ENCODE assay signal across 15 cellular contexts in genomic region chr4:154471032-154471431, GRCh38. TPM values are rescaled to one million over a fixed set of nuclear protein-coding genes. Genes with fewer than 3 reads are reported as not detected.
DNase-seq lines count a peak whose midpoint lies in the region; ATAC-seq and TF ChIP-seq lines count a peak whose summit lies in the region.
"Had no signal": no experiment of that assay in that cellular context is flagged by ENCODE, and none has a peak within 500 bp of the region (broad histone marks: within the 10 kb centered on the region; RNA-seq: fewer than 3 reads in every experiment).

No MANE protein-coding gene starts in this region.

- DNase-seq in WERI-Rb-1 = no peak
- DNase-seq in osteoblast (ENCODE audit: insufficient read length, low spot score, missing footprints) = no peak
- no peak for DNase-seq in stimulated activated CD8-positive, alpha-beta memory T cell treated with anti-CD3 and anti-CD28 coated beads, Interleukin-4, amount 100 ng/mL, for 48 hours
- DNase-seq in BE2C = no peak
- DNase-seq: dorsolateral prefrontal cortex; foreskin melanocyte; NCI-H2081 treated with DMSO at 0.1 percent for 48 hours; stimulated activated CD4-positive, alpha-beta T cell treated with anti-CD3 and anti-CD28 coated beads, Interleukin-2, amount 100 ng/mL, for 24 hours; stimulated activated naive CD4-positive, alpha-beta T cell had no signal

- H3K27me3 ChIP-seq in WERI-Rb-1 (ENCODE audit: insufficient read depth, low read depth, severe bottlenecking) (peaks cover 11% of the 10 kb centered on the region), osteoblast (ENCODE audit: insufficient read depth, low read length) (no peaks in the 10 kb centered on the region), BE2C (no peaks in the 10 kb centered on the region; the same call in 1 of the 2 replicates)
- H3K27me3 ChIP-seq: SJSA1 had no signal

- H3K4me1 ChIP-seq in osteoblast (ENCODE audit: insufficient read depth, low read length) = no peaks in the 10 kb centered on the region
- H3K4me1 ChIP-seq in BE2C = no peaks in the 10 kb centered on the region
- H3K4me1 ChIP-seq: SJSA1 had no signal

- H3K9me3 ChIP-seq in WERI-Rb-1 (ENCODE audit: severe bottlenecking) (no peaks in the 10 kb centered on the region), osteoblast (ENCODE audit: low read depth, low read length) (no peaks in the 10 kb centered on the region), BE2C (no peaks in the 10 kb centered on the region)
- H3K9me3 ChIP-seq: SJSA1 had no signal

- H3K4me3 ChIP-seq in WERI-Rb-1 (ENCODE audit: low read depth, low read length) (no peak overlapping the region), osteoblast (ENCODE audit: insufficient read depth, low read length) (no peak overlapping the region), BE2C (ENCODE audit: low read depth, low read length) (no peak overlapping the region)
- H3K4me3 ChIP-seq: dorsolateral prefrontal cortex, SJSA1 had no signal

- ATAC-seq in GM18517 (IDR thresholded peaks at IDR 0.05; ENCODE audit: unreplicated experiment) = peak; percentile 83
- ATAC-seq in GM21367 (IDR thresholded peaks at IDR 0.05; ENCODE audit: unreplicated experiment) = peak; percentile 56
- ATAC-seq in HG02870 (IDR thresholded peaks at IDR 0.05; ENCODE audit: unreplicated experiment) = peak; percentile 94
- ATAC-seq in HG03432 (IDR thresholded peaks at IDR 0.05; ENCODE audit: unreplicated experiment) = peak; percentile 86

- H3K27ac ChIP-seq in WERI-Rb-1 = no peak overlapping the region
- no peak overlapping the region for H3K27ac ChIP-seq in osteoblast (ENCODE audit: low read depth, low read length)
- H3K27ac ChIP-seq: dorsolateral prefrontal cortex, SJSA1 had no signal

- no peaks in the 10 kb centered on the region for H3K79me2 ChIP-seq in osteoblast (ENCODE audit: insufficient read depth, low read length)

- H3K36me3 ChIP-seq in WERI-Rb-1 (no peaks in the 10 kb centered on the region), osteoblast (ENCODE audit: insufficient read depth, low read length) (no peaks in the 10 kb centered on the region), BE2C (no peaks in the 10 kb centered on the region)
- H3K36me3 ChIP-seq: SJSA1 had no signal

- no peak overlapping the region for H2AFZ ChIP-seq in osteoblast (ENCODE audit: low read length)

- TF ChIP-seq CTCF in WERI-Rb-1 (IDR thresholded peaks at IDR 0.05; ENCODE audit: low read depth, low read length) (no peak), osteoblast (IDR thresholded peaks at IDR 0.05; ENCODE audit: extremely low read depth, low read depth, low read length) (no peak), BE2C (IDR thresholded peaks at IDR 0.05; ENCODE audit: low read depth, low read length) (no peak)

- H4K20me1 ChIP-seq in osteoblast (ENCODE audit: insufficient read depth, low read length) = no peaks in the 10 kb centered on the region

- H3K4me2 ChIP-seq in osteoblast (ENCODE audit: insufficient read depth, low read length) = no peak overlapping the region

RNA-seq across cellular contexts. Expression of gene DCHS2, which starts 20.6 kb away (rescaled TPM):
- under 0.01 TPM in 2 replicates for total RNA-seq in osteoblast
- not detected for polyA plus RNA-seq in BE2C (2012; ENCODE audit: insufficient read depth, insufficient read length, low read depth)
- total RNA-seq: LHCN-M2, SJSA1 had no signal
